Comparison of ENCODE assay signal across 8 cellular contexts in genomic region chr16:71367243-71367976, GRCh38. TPM values are rescaled to one million over a fixed set of nuclear protein-coding genes. Genes with fewer than 3 reads are reported as not detected.
A peak's percentile ranks its signal among the peaks of the same experiment; 100 is the strongest.
DNase-seq lines count a peak whose midpoint lies in the region; ATAC-seq and TF ChIP-seq lines count a peak whose summit lies in the region.

No MANE protein-coding gene starts in this region.

- no peak overlapping the region; a peak in 1 of 5 replicates for H3K4me3 Mint-ChIP-seq in H9

- H2BK120ac ChIP-seq in H9 (ENCODE audit: low read depth, low read length, poor library complexity, severe bottlenecking), result no peak overlapping the region

- H2BK12ac ChIP-seq in H9 (ENCODE audit: insufficient read length, low read depth, low read length), result no peak overlapping the region

- H4K8ac ChIP-seq in H9 (replicated peaks; ENCODE audit: insufficient read length, low read depth, low read length), result no peak overlapping the region

- H3K79me2 ChIP-seq in DND-41 (ENCODE audit: insufficient read depth, low read length), result no peaks in the 10 kb centered on the region
- no peaks in the 10 kb centered on the region for H3K79me2 ChIP-seq in H9 (ENCODE audit: insufficient read depth, low read length)

- DNase-seq in DND-41, result peak; percentile 63
- DNase-seq in H9, result peak; percentile 91
- DNase-seq in NOMO-1 (lab: John Stamatoyannopoulos, UW; ENCODE audit: unreplicated experiment in 2 of 2), result peak; percentile 9 to 44
- DNase-seq in astrocyte of the hippocampus (ENCODE audit: low read depth, low spot score), result peak; percentile 39
- DNase-seq in lower lobe of right lung, result peak; percentile 59

- H3K27ac Mint-ChIP-seq in H9, result no peak overlapping the region; a peak in 1 of 7 replicates

- no peak overlapping the region for H2AK5ac ChIP-seq in H9 (ENCODE audit: insufficient read length, low read length)

- H3K27me3 Mint-ChIP-seq in H9 (ENCODE audit: low read depth), result no peaks in the 10 kb centered on the region; the same call in 1 of the 2 replicates

- H3K9me3 Mint-ChIP-seq in H9, result no peaks in the 10 kb centered on the region; a peak in 1 of 5 replicates

- intact Hi-C loops in lower lobe of right lung (cut with DNase I), result no loop called here

- peaks cover 0 to 6% of the 10 kb centered on the region in 2 experiments; a peak in 2 of 4 replicates for H3K4me1 Mint-ChIP-seq in H9

- H3K14ac ChIP-seq in H9 (ENCODE audit: insufficient read depth, low read length), result no peak overlapping the region

- no peaks in the 10 kb centered on the region for H3K79me1 ChIP-seq in H9 (ENCODE audit: insufficient read depth, low read depth, low read length, poor library complexity, severe bottlenecking)

- H3T11ph ChIP-seq in H9 (ENCODE audit: low read length), result no peak overlapping the region

- H3K36me3 Mint-ChIP-seq in H9 (ENCODE audit: insufficient read depth in 1 of 3, low read depth in 3 of 3), result no peaks in the 10 kb centered on the region

- H3K4ac ChIP-seq in H9 (ENCODE audit: low read depth, low read length), result no peak overlapping the region

- H3K4me2 ChIP-seq in DND-41 (ENCODE audit: insufficient read depth, low read length), result no peak overlapping the region
- H3K4me2 ChIP-seq in H9 (ENCODE audit: insufficient read depth, insufficient read length, low read length), result no peak overlapping the region

- H3K56ac ChIP-seq in H9 (ENCODE audit: insufficient read length, low read depth, low read length), result no peak overlapping the region

- peak; percentile 89 for ATAC-seq in DND-41 (ENCODE audit: insufficient read depth, low read depth)
- ATAC-seq in lower lobe of right lung, result peak; percentile 35 to 51
- no peak for ATAC-seq in HG03342 (IDR thresholded peaks at IDR 0.05; ENCODE audit: unreplicated experiment)
- no peak for ATAC-seq in GM18867 (IDR thresholded peaks at IDR 0.05; ENCODE audit: unreplicated experiment)
- no peak for ATAC-seq in GM18502 (IDR thresholded peaks at IDR 0.05; ENCODE audit: poor library complexity, unreplicated experiment)

- H4K20me1 ChIP-seq in DND-41 (ENCODE audit: insufficient read depth, low read length), result no peaks in the 10 kb centered on the region
- no peaks in the 10 kb centered on the region for H4K20me1 ChIP-seq in H9 (ENCODE audit: control insufficient read depth, insufficient read depth, insufficient read length)

- no peak overlapping the region for H2BK5ac ChIP-seq in H9 (ENCODE audit: insufficient read length, low read length)

- H2BK15ac ChIP-seq in H9 (ENCODE audit: low read depth, low read length), result no peak overlapping the region

- peak; percentile 81 for TF ChIP-seq CTCF in DND-41 (IDR thresholded peaks at IDR 0.05; ENCODE audit: borderline replicate concordance, extremely low read depth, low read length, poor library complexity, severe bottlenecking)
- peak; percentile 91 for TF ChIP-seq CTCF in H9 (conservative IDR thresholded peaks at IDR 0.05)
- peak; percentile 36 for TF ChIP-seq CTCF in lower lobe of right lung (IDR thresholded peaks at IDR 0.05)

- no peak overlapping the region for H3K18ac ChIP-seq in H9 (ENCODE audit: insufficient read length, low read depth, low read length)

- H2BK20ac ChIP-seq in H9 (ENCODE audit: low read depth, low read length, poor library complexity, severe bottlenecking), result no peak overlapping the region

- H4K5ac ChIP-seq in H9 (ENCODE audit: insufficient read length, low read depth, low read length), result no peak overlapping the region

- H3K9ac ChIP-seq in DND-41 (ENCODE audit: low read depth, low read length), result no peak overlapping the region
- H3K9ac ChIP-seq in H9 (ENCODE audit: extremely low read depth, insufficient read length, low read length), result no peak overlapping the region

- H4K91ac ChIP-seq in H9 (ENCODE audit: insufficient read length, low read depth, low read length), result no peak overlapping the region

- H3K23me2 ChIP-seq in H9 (ENCODE audit: insufficient read length, low read depth, low read length, poor library complexity, severe bottlenecking), result no peaks in the 10 kb centered on the region

- H3K4me3 ChIP-seq in DND-41 (ENCODE audit: low read depth in 1 of 2, low read length in 2 of 2), result no peak overlapping the region
- H3K4me3 ChIP-seq in lower lobe of right lung, result no peak overlapping the region

- no peaks in the 10 kb centered on the region for H3K36me3 ChIP-seq in DND-41 (ENCODE audit: insufficient read depth, low read length)
- no peaks in the 10 kb centered on the region for H3K36me3 ChIP-seq in lower lobe of right lung

- H3K27me3 ChIP-seq in DND-41 (ENCODE audit: insufficient read depth, low read length, poor library complexity) (no peaks in the 10 kb centered on the region), H9 (ENCODE audit: insufficient read depth, low read length) (no peaks in the 10 kb centered on the region), lower lobe of right lung (ENCODE audit: low read depth) (peaks cover 7% of the 10 kb centered on the region)

- no peak overlapping the region for H3K23ac ChIP-seq in H9 (ENCODE audit: insufficient read length, low read depth, low read length)

- H3K27ac ChIP-seq in DND-41 (ENCODE audit: low read length) (no peak overlapping the region), H9 (ENCODE audit: insufficient read length, low read depth, low read length) (no peak overlapping the region), lower lobe of right lung (no peak overlapping the region)

- H3K4me1 ChIP-seq in DND-41 (ENCODE audit: insufficient read depth, low read length), result peaks cover 4% of the 10 kb centered on the region; the same call in 1 of the 2 replicates
- no peaks in the 10 kb centered on the region for H3K4me1 ChIP-seq in H9 (ENCODE audit: insufficient read depth, low read length)
- H3K4me1 ChIP-seq in lower lobe of right lung, result no peaks in the 10 kb centered on the region

- no CpG with 5 or more reads among the region's 12 CpGs for WGBS in H9 (ENCODE audit: extremely low coverage, insufficient read length, low lambda C conversion rate)

- H3K9me3 ChIP-seq in DND-41 (ENCODE audit: insufficient read depth, low read length, severe bottlenecking), result no peaks in the 10 kb centered on the region
- no peaks in the 10 kb centered on the region for H3K9me3 ChIP-seq in H9 (ENCODE audit: control insufficient read depth, low read depth, low read length)
- no peaks in the 10 kb centered on the region for H3K9me3 ChIP-seq in lower lobe of right lung

- H2AFZ ChIP-seq in DND-41 (ENCODE audit: low read depth, low read length) (no peak overlapping the region), H9 (ENCODE audit: low read length) (no peak overlapping the region)

RNA-seq across cellular contexts. Expression of gene CALB2, which starts 8.9 kb away (rescaled TPM):
- total RNA-seq in H9 (2021), result 0.85 and 0.97 TPM in 2 replicates
- 1.6 TPM for total RNA-seq in lower lobe of right lung

Comparison
In these comparisons a context has a peak if more than half of its experiments do, and no peak if none do; other contexts are left out.
1. ATAC-seq: peak in DND-41 (single experiment) and lower lobe of right lung (2 of 2); none in HG03342 (single experiment), GM18867 (single experiment) and GM18502 (single experiment).
2. DNase-seq: peak in every context shown above with its lines; median percentile 91 in H9; 63 in DND-41; 59 in lower lobe of right lung; 39 in astrocyte of the hippocampus; 26 in NOMO-1.
3. CTCF ChIP-seq: peak in every context shown above with its lines; median percentile 91 in H9; 81 in DND-41; 36 in lower lobe of right lung.